ENCODE assay signal across 22 cellular contexts in the genomic region with DNA sequence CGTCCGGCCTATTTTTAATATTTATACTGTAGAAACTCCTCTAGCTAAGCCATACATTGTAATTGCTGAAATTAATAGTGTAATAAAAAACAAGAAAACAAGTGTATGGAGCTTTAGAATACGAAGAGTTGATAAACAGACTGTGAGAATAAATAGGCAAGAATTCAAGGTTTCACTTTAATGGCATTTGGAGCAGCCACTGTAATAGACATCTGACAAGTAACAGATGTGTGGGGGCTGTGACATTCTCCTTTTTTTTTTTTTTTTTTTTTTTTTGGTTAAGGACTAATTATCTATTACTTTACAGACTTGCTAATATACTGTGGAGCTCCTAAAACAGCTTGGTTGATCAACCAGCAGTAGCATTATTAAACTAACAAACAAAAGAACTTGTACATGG. TPM values are rescaled to one million over a fixed set of nuclear protein-coding genes. Genes with fewer than 3 reads are reported as not detected.
DNase-seq lines count a peak whose midpoint lies in the region; ATAC-seq, FAIRE-seq and TF ChIP-seq lines count a peak whose summit lies in the region.
"Had no signal": no experiment of that assay in that cellular context is flagged by ENCODE, and none has a peak within 500 bp of the region (broad histone marks: within the 10 kb centered on the region; RNA-seq: fewer than 3 reads in every experiment).

No MANE protein-coding gene starts in this region.

- H2AFZ ChIP-seq in keratinocyte (ENCODE audit: control insufficient read depth, low read length) = no peak overlapping the region

- 85 to 95% (median 89%) methylated on average over 3 of the region's 3 CpGs for WGBS in stomach, 5 donors

- no peak for ATAC-seq in T-helper 17 cell
- ATAC-seq: mucosa of descending colon, sciatic nerve had no signal

- H3K4me3 Mint-ChIP-seq in T-helper 2 cell treated with Interferon-gamma antibody and Interleukin-4, amounts not matched to agents 5 μg/mL and 100 μg/mL, for 36 hours = no peak overlapping the region
- H3K4me3 Mint-ChIP-seq in T-helper 17 cell = no peak overlapping the region
- H3K4me3 Mint-ChIP-seq: endodermal cell had no signal

- no peaks in the 10 kb centered on the region for H3K27me3 Mint-ChIP-seq in T-helper 2 cell treated with Interferon-gamma antibody and Interleukin-4, amounts not matched to agents 5 μg/mL and 100 μg/mL, for 36 hours (ENCODE audit: low read depth)
- no peaks in the 10 kb centered on the region for H3K27me3 Mint-ChIP-seq in T-helper 17 cell

- no peak overlapping the region for H3K4me2 ChIP-seq in keratinocyte (ENCODE audit: control insufficient read depth, extremely low read depth, insufficient read depth, low read depth, low read length)

- TF ChIP-seq EP300 in stomach (IDR thresholded peaks at IDR 0.05) = no peak

- peak overlapping the region; percentile 76 for H3K9ac ChIP-seq in keratinocyte (ENCODE audit: control insufficient read depth, extremely low read depth, insufficient read depth, low read length)

- H3K36me3 ChIP-seq in keratinocyte (ENCODE audit: control insufficient read depth in 2 of 2, extremely low read depth in 1 of 2, insufficient read depth in 2 of 2, low read length in 2 of 2) = no peaks in the 10 kb centered on the region
- no peaks in the 10 kb centered on the region for H3K36me3 ChIP-seq in stomach

- no peaks in the 10 kb centered on the region for H4K20me1 ChIP-seq in keratinocyte (ENCODE audit: control insufficient read depth, extremely low read depth, insufficient read depth, low read length)

- H3K4me3 ChIP-seq in keratinocyte (ENCODE audit: control insufficient read depth in 2 of 3, extremely low read depth in 1 of 3, insufficient read depth in 2 of 3, low read depth in 1 of 3, low read length in 3 of 3) (no peak overlapping the region), stomach (no peak overlapping the region)
- H3K4me3 ChIP-seq: mucosa of descending colon had no signal

- no peaks in the 10 kb centered on the region for H3K9me3 Mint-ChIP-seq in T-helper 2 cell treated with Interferon-gamma antibody and Interleukin-4, amounts not matched to agents 5 μg/mL and 100 μg/mL, for 36 hours
- H3K9me3 Mint-ChIP-seq: endodermal cell had no signal

- H3K4me1 ChIP-seq in keratinocyte (ENCODE audit: control insufficient read depth, extremely low read depth, insufficient read depth, low read length) = peaks cover 34% of the 10 kb centered on the region
- H3K4me1 ChIP-seq in stomach = peaks cover 0 to 12% (median 0%) of the 10 kb centered on the region in 4 donors

- dilution Hi-C loops in keratinocyte (cut with MboI; ENCODE audit: extremely low pct_ligation_motif_present, low sequenced_read_pairs) = no loop called here

- no peaks in the 10 kb centered on the region for H3K79me2 ChIP-seq in keratinocyte (ENCODE audit: control insufficient read depth, insufficient read depth, low read length)

- TF ChIP-seq POLR2A in stomach (IDR thresholded peaks at IDR 0.05) (no peak), GM12892 (IDR thresholded peaks at IDR 0.05; ENCODE audit: low read depth, low read length) (no peak)

- intact Hi-C loops in stomach (cut with DNase I; ENCODE audit: low total_unique reads) = no loop called here

- H3K9me1 ChIP-seq in keratinocyte (ENCODE audit: control insufficient read depth, extremely low read depth, insufficient read depth, low read length) = no peaks in the 10 kb centered on the region

- peak overlapping the region; percentile 32 for H3K27ac Mint-ChIP-seq in T-helper 2 cell treated with Interferon-gamma antibody and Interleukin-4, amounts not matched to agents 5 μg/mL and 100 μg/mL, for 36 hours
- peak overlapping the region; percentile 99 for H3K27ac Mint-ChIP-seq in T-helper 17 cell
- H3K27ac Mint-ChIP-seq: endodermal cell had no signal

- peaks cover 42% of the 10 kb centered on the region for H3K4me1 Mint-ChIP-seq in T-helper 2 cell treated with Interferon-gamma antibody and Interleukin-4, amounts not matched to agents 5 μg/mL and 100 μg/mL, for 36 hours (ENCODE audit: low read depth)
- H3K4me1 Mint-ChIP-seq in T-helper 17 cell = peaks cover 20% of the 10 kb centered on the region

- TF ChIP-seq CTCF in keratinocyte (optimal IDR thresholded peaks at IDR 0.05 in 1 of 3, IDR thresholded peaks at IDR 0.05 in 1 of 3, conservative IDR thresholded peaks at IDR 0.05 in 1 of 3; ENCODE audit: extremely low read depth in 1 of 3, insufficient read depth in 2 of 3, low read length in 3 of 3) (no peak), stomach (IDR thresholded peaks at IDR 0.05) (no peak)

- H3K36me3 Mint-ChIP-seq in T-helper 2 cell treated with Interferon-gamma antibody and Interleukin-4, amounts not matched to agents 5 μg/mL and 100 μg/mL, for 36 hours (ENCODE audit: low read depth) = peaks cover 2% of the 10 kb centered on the region
- no peaks in the 10 kb centered on the region for H3K36me3 Mint-ChIP-seq in T-helper 17 cell (ENCODE audit: low read depth)

- H3K9me3 ChIP-seq in T-helper 17 cell (ENCODE audit: control insufficient read depth, low read length, poor library complexity, severe bottlenecking) = no peaks in the 10 kb centered on the region
- no peaks in the 10 kb centered on the region for H3K9me3 ChIP-seq in keratinocyte (ENCODE audit: control insufficient read depth, low read depth, low read length)
- no peaks in the 10 kb centered on the region for H3K9me3 ChIP-seq in stomach
- H3K9me3 ChIP-seq: mucosa of descending colon had no signal

- no peak for FAIRE-seq in keratinocyte (lab: Jason Lieb, UNC)
- FAIRE-seq in GM12892 (lab: Jason Lieb, UNC) = no peak
- FAIRE-seq: GM12891 had no signal

- H3K27ac ChIP-seq in keratinocyte (ENCODE audit: control insufficient read depth, insufficient read depth, low read length) (peak overlapping the region; percentile 93), stomach (peak overlapping the region in 3 of 5 donors; percentile 35 to 75 (median 56))
- H3K27ac ChIP-seq: 22Rv1 had no signal

- DNase-seq in T-helper 2 cell treated with Interferon-gamma antibody and Interleukin-4, amounts not matched to agents 5 μg/mL and 100 μg/mL, for 36 hours (ENCODE audit: low spot score) = no peak
- no peak for DNase-seq in T-helper 2 cell
- no peak for DNase-seq in T-helper 17 cell
- no peak for DNase-seq in keratinocyte (ENCODE audit: low read depth, low spot score)
- DNase-seq in stomach = no peak
- DNase-seq in NCI-H1105 treated with DMSO at 0.1 percent for 48 hours (lab: John Stamatoyannopoulos, UW) = no peak
- no peak for DNase-seq in GM12892 (ENCODE audit: insufficient read length)
- no peak for DNase-seq in dermis blood vessel endothelial cell
- DNase-seq: activated gamma-delta T cell treated with Interleukin-2 at 50 U/mL for 16 hours; DMS153; endodermal cell; Karpas-422; mucosa of descending colon; NCI-H1105; NCI-H748 treated with DMSO at 0.1 percent for 48 hours; occipital lobe; OCI-M1; stimulated activated CD4-positive, alpha-beta T cell treated with anti-CD3 and anti-CD28 coated beads, Interleukin-1b, Interleukin-23, amount 100 ng/mL, for 48 hours had no signal

- H3K27me3 ChIP-seq in keratinocyte (ENCODE audit: control insufficient read depth, extremely low read depth, insufficient read depth, low read length) (no peaks in the 10 kb centered on the region), stomach (no peaks in the 10 kb centered on the region)

RNA-seq across cellular contexts. Expression of gene CFAP54, which starts 42.1 kb away (rescaled TPM):
- total RNA-seq in T-helper 17 cell = 1 to 10 TPM; 1.2 to 1.3 TPM
- 0.46 to 1.2 TPM (median 0.77 TPM) in 3 replicates for polyA plus RNA-seq in keratinocyte
- 0.35 TPM for polyA plus RNA-seq in keratinocyte (2011; ENCODE audit: low read depth)
- polyA plus RNA-seq in keratinocyte (2011; cell fraction: cytosol; rRNA removed) = 0.21 and 0.35 TPM in 2 replicates
- polyA plus RNA-seq in keratinocyte (2011; cell fraction: nucleus; rRNA removed) = 0.84 and 1.1 TPM in 2 replicates
- polyA plus RNA-seq in keratinocyte (2012; ENCODE audit: low replicate concordance) = 0.89 TPM in 1 of 2 replicates, not detected in the other
- polyA minus RNA-seq in keratinocyte = 0.79 to 4.8 TPM (median 4.4 TPM) in 3 replicates
- 1.3 TPM for polyA minus RNA-seq in keratinocyte (2011; cell fraction: cytosol; rRNA and poly(A)+ RNA removed)
- polyA minus RNA-seq in keratinocyte (2011; cell fraction: nucleus; rRNA and poly(A)+ RNA removed) = 1.1 and 3.5 TPM in 2 replicates
- 10 to 100 TPM in 1 of 5 donors, 1 to 10 TPM in 3, not detected in 1; 2.6 to 36.6 (median 3.8) TPM for total RNA-seq in stomach
- polyA plus RNA-seq in stomach = under 1 TPM in 2 of 3 donors, not detected in 1; 0.08 to 0.25 TPM
- polyA plus RNA-seq in GM12892 (2012; ENCODE audit: missing spikeins) = 1.1 TPM
- total RNA-seq in dermis blood vessel endothelial cell = 8.3 and 13.1 TPM in 2 replicates
- total RNA-seq: HT-29 had no signal

RNA-seq across cellular contexts. Expression of gene CDK17, which starts 47.0 kb away (rescaled TPM):
- total RNA-seq in T-helper 17 cell = 100 to 1,000 TPM; 123 to 131 TPM
- 19.9 to 33.0 TPM (median 30.1 TPM) in 3 replicates for polyA plus RNA-seq in keratinocyte
- polyA plus RNA-seq in keratinocyte (2011; ENCODE audit: low read depth) = 12.3 TPM
- polyA plus RNA-seq in keratinocyte (2011; cell fraction: cytosol; rRNA removed) = 11.9 and 32.5 TPM in 2 replicates
- polyA plus RNA-seq in keratinocyte (2011; cell fraction: nucleus; rRNA removed) = 43.8 and 49.5 TPM in 2 replicates
- 12.8 and 22.9 TPM in 2 replicates for polyA plus RNA-seq in keratinocyte (2012; ENCODE audit: low replicate concordance)
- 9.7 to 82.1 TPM (median 49.8 TPM) in 3 replicates for polyA minus RNA-seq in keratinocyte
- 42.0 TPM for polyA minus RNA-seq in keratinocyte (2011; cell fraction: cytosol; rRNA and poly(A)+ RNA removed)
- 66.5 and 134 TPM in 2 replicates for polyA minus RNA-seq in keratinocyte (2011; cell fraction: nucleus; rRNA and poly(A)+ RNA removed)
- 100 to 1,000 TPM in 2 of 5 donors, 10 to 100 TPM in 3; 33.3 to 137 (median 92.7) TPM for total RNA-seq in stomach
- polyA plus RNA-seq in stomach = 1 to 10 TPM; 5.4 to 7.9 (median 7.8) TPM
- polyA plus RNA-seq in GM12892 (2012; ENCODE audit: missing spikeins) = 19.3 TPM
- total RNA-seq in dermis blood vessel endothelial cell = 182 and 232 TPM in 2 replicates
